Comparison of ENCODE assay signal across 7 cellular contexts in the genomic region with DNA sequence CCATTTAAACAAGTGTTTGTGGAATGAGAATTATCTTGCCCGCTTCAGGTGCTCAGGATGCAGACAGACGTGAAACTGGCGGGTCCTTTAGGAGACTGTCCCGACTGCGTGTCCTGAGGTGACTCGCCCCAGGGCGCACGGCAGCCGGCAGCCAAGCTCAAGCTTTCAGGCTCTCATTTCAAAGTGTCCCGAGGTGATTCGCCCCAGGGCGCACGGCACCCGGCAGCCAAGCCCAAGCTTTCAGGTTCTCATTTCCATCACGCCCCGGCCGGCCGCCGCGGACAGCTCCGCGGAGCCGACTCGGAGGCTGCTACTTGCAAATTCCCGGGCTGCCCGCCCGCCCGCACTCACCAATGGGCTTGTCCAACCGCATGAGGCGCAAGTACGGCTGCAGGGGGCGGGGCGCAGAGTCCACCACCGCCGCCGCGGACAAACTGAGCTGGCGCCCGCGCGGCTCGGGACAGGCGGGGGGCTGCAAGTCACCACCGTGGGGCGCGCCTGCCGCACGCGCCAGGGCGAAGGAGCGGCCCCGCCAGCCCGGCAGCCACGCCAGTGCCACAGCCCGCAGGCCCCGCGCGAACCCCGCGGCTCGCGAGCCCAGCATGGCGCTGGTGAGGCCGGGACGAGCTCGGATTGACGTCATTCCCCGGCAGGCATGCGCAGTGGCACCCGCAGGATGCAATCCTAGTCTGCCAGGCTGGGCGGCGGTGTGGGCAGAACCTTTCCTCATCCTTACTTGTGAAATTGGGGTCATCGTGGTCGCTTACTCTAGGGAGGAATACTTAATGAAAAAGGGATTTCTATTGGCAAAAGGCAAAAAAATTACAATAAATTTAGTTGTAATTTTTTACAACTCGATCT. TPM values are rescaled to one million over a fixed set of nuclear protein-coding genes. Genes with fewer than 3 reads are reported as not detected.
DNase-seq lines count a peak whose midpoint lies in the region; ATAC-seq, FAIRE-seq and TF ChIP-seq lines count a peak whose summit lies in the region.

A gene with protein sequence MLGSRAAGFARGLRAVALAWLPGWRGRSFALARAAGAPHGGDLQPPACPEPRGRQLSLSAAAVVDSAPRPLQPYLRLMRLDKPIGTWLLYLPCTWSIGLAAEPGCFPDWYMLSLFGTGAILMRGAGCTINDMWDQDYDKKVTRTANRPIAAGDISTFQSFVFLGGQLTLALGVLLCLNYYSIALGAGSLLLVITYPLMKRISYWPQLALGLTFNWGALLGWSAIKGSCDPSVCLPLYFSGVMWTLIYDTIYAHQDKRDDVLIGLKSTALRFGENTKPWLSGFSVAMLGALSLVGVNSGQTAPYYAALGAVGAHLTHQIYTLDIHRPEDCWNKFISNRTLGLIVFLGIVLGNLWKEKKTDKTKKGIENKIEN (minus strand): TSS at position 638 of the 861 bp plus-strand sequence. CDS start 34 bp downstream, at position 604.

- ATAC-seq in GM18499 (IDR thresholded peaks at IDR 0.05; ENCODE audit: insufficient read depth, unreplicated experiment), result peak; percentile 70
- peak; percentile 88 for ATAC-seq in HG02885 (IDR thresholded peaks at IDR 0.05; ENCODE audit: poor library complexity, unreplicated experiment)

- peak within 1 kb of the TSS; percentile 82 for H3K9ac ChIP-seq in astrocyte (ENCODE audit: low read length)

- H3K79me2 ChIP-seq in astrocyte (ENCODE audit: insufficient read depth, low read length), result peaks cover 15% of the 10 kb centered on the region

- no peak for FAIRE-seq in astrocyte (lab: Jason Lieb, UNC)

- peak within 1 kb of the TSS; percentile 89 for H3K4me2 ChIP-seq in astrocyte (ENCODE audit: low read length)

- H3K27ac Mint-ChIP-seq in T-helper 2 cell treated with Interferon-gamma antibody and Interleukin-4, amounts not matched to agents 5 μg/mL and 100 μg/mL, for 36 hours, result peak within 1 kb of the TSS; percentile 94
- H3K27ac Mint-ChIP-seq in astrocyte (ENCODE audit: unreplicated experiment), result peak within 1 kb of the TSS; percentile 96

- DNase-seq in NCI-H1694 (lab: John Stamatoyannopoulos, UW) (peak; percentile 79), astrocyte (ENCODE audit: low read depth) (peak; percentile 89), hepatic stellate cell (ENCODE audit: low spot score) (peak; percentile 95), renal cortical epithelial cell (ENCODE audit: low read depth) (peak; percentile 87)
- DNase-seq in T-helper 2 cell treated with Interferon-gamma antibody and Interleukin-4, amounts not matched to agents 5 μg/mL and 100 μg/mL, for 36 hours (ENCODE audit: low spot score), result peak; percentile 93

- peaks cover 6% of the 10 kb centered on the region for H3K4me1 ChIP-seq in astrocyte (ENCODE audit: insufficient read depth, low read length)

- H4K20me1 ChIP-seq in astrocyte (ENCODE audit: insufficient read depth, low read length), result peaks cover 16% of the 10 kb centered on the region

- peaks cover 6% of the 10 kb centered on the region for H3K27me3 Mint-ChIP-seq in T-helper 2 cell treated with Interferon-gamma antibody and Interleukin-4, amounts not matched to agents 5 μg/mL and 100 μg/mL, for 36 hours (ENCODE audit: low read depth)
- H3K27me3 Mint-ChIP-seq in astrocyte (ENCODE audit: low read depth, unreplicated experiment), result peaks cover 2% of the 10 kb centered on the region

- peaks cover 37% of the 10 kb centered on the region for H3K4me1 Mint-ChIP-seq in T-helper 2 cell treated with Interferon-gamma antibody and Interleukin-4, amounts not matched to agents 5 μg/mL and 100 μg/mL, for 36 hours (ENCODE audit: low read depth)
- peaks cover 8% of the 10 kb centered on the region for H3K4me1 Mint-ChIP-seq in astrocyte (ENCODE audit: low read depth, unreplicated experiment)

- H3K4me3 Mint-ChIP-seq in T-helper 2 cell treated with Interferon-gamma antibody and Interleukin-4, amounts not matched to agents 5 μg/mL and 100 μg/mL, for 36 hours, result peak within 1 kb of the TSS; percentile 87
- H3K4me3 Mint-ChIP-seq in astrocyte (ENCODE audit: unreplicated experiment), result peak within 1 kb of the TSS; percentile 90

- H2AFZ ChIP-seq in astrocyte (ENCODE audit: low read depth, low read length), result peak within 1 kb of the TSS; percentile 72

- peak within 1 kb of the TSS; percentile 84 for H3K27ac ChIP-seq in astrocyte (ENCODE audit: low read depth, low read length)

- TF ChIP-seq CTCF in astrocyte (IDR thresholded peaks at IDR 0.05; ENCODE audit: insufficient read depth, low read depth, low read length), result no peak

- H3K36me3 ChIP-seq in astrocyte (ENCODE audit: insufficient read depth, low read length), result no peaks in the 10 kb centered on the region

- peaks cover 7% of the 10 kb centered on the region for H3K36me3 Mint-ChIP-seq in T-helper 2 cell treated with Interferon-gamma antibody and Interleukin-4, amounts not matched to agents 5 μg/mL and 100 μg/mL, for 36 hours (ENCODE audit: low read depth)
- H3K36me3 Mint-ChIP-seq in astrocyte (ENCODE audit: low read depth, unreplicated experiment), result no peaks in the 10 kb centered on the region

- H3K4me3 ChIP-seq in astrocyte (ENCODE audit: insufficient read depth, low read depth, low read length), result peak within 1 kb of the TSS; percentile 69

- H3K27me3 ChIP-seq in astrocyte (ENCODE audit: insufficient read depth, low read length), result no peaks in the 10 kb centered on the region

- no peaks in the 10 kb centered on the region for H3K9me3 ChIP-seq in astrocyte (ENCODE audit: insufficient read depth, low read depth, low read length)

- H3K9me3 Mint-ChIP-seq in T-helper 2 cell treated with Interferon-gamma antibody and Interleukin-4, amounts not matched to agents 5 μg/mL and 100 μg/mL, for 36 hours, result no peaks in the 10 kb centered on the region
- H3K9me3 Mint-ChIP-seq in astrocyte (ENCODE audit: unreplicated experiment), result peaks cover 5% of the 10 kb centered on the region

RNA-seq across cellular contexts. Expression of the gene that starts here (rescaled TPM):
- 8.2 and 8.7 TPM in 2 replicates for total RNA-seq in astrocyte
- 17.1 and 24.8 TPM in 2 replicates for total RNA-seq in renal cortical epithelial cell

Comparison
In these comparisons a context has a peak if more than half of its experiments do, and no peak if none do; other contexts are left out.
1. Peak in every context shown above with its lines: DNase-seq, ATAC-seq, H3K4me3 ChIP-seq and H3K27ac ChIP-seq.